In the genomic region with DNA sequence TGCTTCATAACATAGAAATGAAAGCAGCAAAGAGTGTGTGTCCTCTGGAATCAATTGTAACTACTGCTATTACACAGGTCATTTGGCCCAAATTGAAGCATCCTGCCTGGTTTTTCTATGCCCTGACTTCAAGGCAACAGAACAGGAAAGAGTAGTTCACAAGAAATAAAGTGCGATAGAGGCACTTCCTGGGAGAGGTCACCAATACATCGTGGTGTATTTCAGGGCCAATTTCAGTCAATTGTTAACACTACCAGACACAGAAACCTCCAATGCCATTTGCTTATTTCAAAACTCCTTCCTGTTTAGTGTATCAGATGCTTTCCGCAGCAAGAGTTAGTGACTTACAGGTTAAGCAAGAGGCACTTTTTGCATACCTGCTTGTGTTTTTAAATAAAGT, we compare ENCODE assay signal across 2 cellular contexts.
TF ChIP-seq lines count a peak whose summit lies in the region.

No MANE protein-coding gene starts in this region.

TF ChIP-seq in H1, 55 proteins besides CTCF, POLR2A, EP300 and RAD21 (continued from another document):
- TF ChIP-seq CEBPB (IDR thresholded peaks at IDR 0.05; ENCODE audit: low read depth, low read length) (no peak), POLR2AphosphoS5 (IDR thresholded peaks at IDR 0.05; ENCODE audit: low read depth, low read length) (no peak)

TF ChIP-seq in neural cell, 6 proteins besides CTCF, POLR2A, EP300 and RAD21:
- TF ChIP-seq, protein P1, sequence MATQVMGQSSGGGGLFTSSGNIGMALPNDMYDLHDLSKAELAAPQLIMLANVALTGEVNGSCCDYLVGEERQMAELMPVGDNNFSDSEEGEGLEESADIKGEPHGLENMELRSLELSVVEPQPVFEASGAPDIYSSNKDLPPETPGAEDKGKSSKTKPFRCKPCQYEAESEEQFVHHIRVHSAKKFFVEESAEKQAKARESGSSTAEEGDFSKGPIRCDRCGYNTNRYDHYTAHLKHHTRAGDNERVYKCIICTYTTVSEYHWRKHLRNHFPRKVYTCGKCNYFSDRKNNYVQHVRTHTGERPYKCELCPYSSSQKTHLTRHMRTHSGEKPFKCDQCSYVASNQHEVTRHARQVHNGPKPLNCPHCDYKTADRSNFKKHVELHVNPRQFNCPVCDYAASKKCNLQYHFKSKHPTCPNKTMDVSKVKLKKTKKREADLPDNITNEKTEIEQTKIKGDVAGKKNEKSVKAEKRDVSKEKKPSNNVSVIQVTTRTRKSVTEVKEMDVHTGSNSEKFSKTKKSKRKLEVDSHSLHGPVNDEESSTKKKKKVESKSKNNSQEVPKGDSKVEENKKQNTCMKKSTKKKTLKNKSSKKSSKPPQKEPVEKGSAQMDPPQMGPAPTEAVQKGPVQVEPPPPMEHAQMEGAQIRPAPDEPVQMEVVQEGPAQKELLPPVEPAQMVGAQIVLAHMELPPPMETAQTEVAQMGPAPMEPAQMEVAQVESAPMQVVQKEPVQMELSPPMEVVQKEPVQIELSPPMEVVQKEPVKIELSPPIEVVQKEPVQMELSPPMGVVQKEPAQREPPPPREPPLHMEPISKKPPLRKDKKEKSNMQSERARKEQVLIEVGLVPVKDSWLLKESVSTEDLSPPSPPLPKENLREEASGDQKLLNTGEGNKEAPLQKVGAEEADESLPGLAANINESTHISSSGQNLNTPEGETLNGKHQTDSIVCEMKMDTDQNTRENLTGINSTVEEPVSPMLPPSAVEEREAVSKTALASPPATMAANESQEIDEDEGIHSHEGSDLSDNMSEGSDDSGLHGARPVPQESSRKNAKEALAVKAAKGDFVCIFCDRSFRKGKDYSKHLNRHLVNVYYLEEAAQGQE (IDR thresholded peaks at IDR 0.05; ENCODE audit: borderline replicate concordance) = no peak
- TF ChIP-seq EZH2 (IDR thresholded peaks at IDR 0.05; ENCODE audit: borderline replicate concordance, insufficient read depth, low read length, poor library complexity, severe bottlenecking) (no peak), SMC3 (conservative IDR thresholded peaks at IDR 0.05; ENCODE audit: poor library complexity) (no peak), TAF1 (IDR thresholded peaks at IDR 0.05; ENCODE audit: low read depth) (no peak), MXI1 (conservative IDR thresholded peaks at IDR 0.05; ENCODE audit: poor library complexity, severe bottlenecking) (no peak), POLR2AphosphoS5 (IDR thresholded peaks at IDR 0.05) (no peak)
TF ChIP-seq in neural cell: peak in this region for 0.
